Comparison of ENCODE assay signal across 20 cellular contexts in the genomic region with DNA sequence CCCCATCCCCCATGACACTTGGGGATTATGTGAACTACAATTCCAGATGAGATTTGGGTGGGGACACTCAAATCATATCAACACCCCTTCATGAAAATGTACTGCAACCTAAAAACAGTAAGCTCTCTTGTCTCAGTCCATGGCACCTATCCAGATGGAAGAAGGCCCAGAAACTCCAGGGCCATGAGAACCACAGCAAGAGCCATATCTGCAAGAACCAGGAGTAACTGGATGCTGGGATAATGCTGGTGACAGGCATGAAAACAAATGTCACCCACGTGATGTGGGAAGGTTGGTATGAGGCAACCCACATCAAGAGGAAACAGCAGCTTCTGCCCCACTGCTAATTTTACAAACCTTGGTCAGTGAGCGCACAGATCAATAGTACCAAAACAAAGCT.
DNase-seq lines count a peak whose midpoint lies in the region; ATAC-seq lines count a peak whose summit lies in the region.
"Had no signal": no experiment of that assay in that cellular context is flagged by ENCODE, and none has a peak within 500 bp of the region (broad histone marks: within the 10 kb centered on the region; RNA-seq: fewer than 3 reads in every experiment).

No MANE protein-coding gene starts in this region.

- H3K4me3 ChIP-seq in trophoblast cell (ENCODE audit: low read depth, low read length) (no peak overlapping the region), mesendoderm (ENCODE audit: low read length) (no peak overlapping the region)
- H3K4me3 ChIP-seq: GM12878, HAP-1 had no signal

- H3K56ac ChIP-seq in mesendoderm (ENCODE audit: low read length) = no peak overlapping the region

- H3K9me3 ChIP-seq in trophoblast cell (ENCODE audit: insufficient read depth, low read depth, low read length) = peaks cover 2% of the 10 kb centered on the region
- H3K9me3 ChIP-seq: BE2C, HAP-1 had no signal

- H3K9ac ChIP-seq in trophoblast cell (ENCODE audit: low read length) (no peak overlapping the region), mesendoderm (ENCODE audit: low read length) (no peak overlapping the region)

- no peak overlapping the region for H2BK15ac ChIP-seq in mesendoderm (replicated peaks; ENCODE audit: low read depth)

- H3K4me2 ChIP-seq in trophoblast cell (ENCODE audit: low read length) = no peak overlapping the region
- H3K4me2 ChIP-seq in mesendoderm (ENCODE audit: low read length) = no peak overlapping the region

- H2BK120ac ChIP-seq in trophoblast cell (ENCODE audit: insufficient read depth, low read length, poor library complexity) = no peak overlapping the region
- no peak overlapping the region for H2BK120ac ChIP-seq in mesendoderm (ENCODE audit: low read depth, low read length)

- H2AK5ac ChIP-seq in trophoblast cell (ENCODE audit: low read length) (no peak overlapping the region), mesendoderm (ENCODE audit: low read length) (no peak overlapping the region)

- no peak overlapping the region for H4K91ac ChIP-seq in trophoblast cell (ENCODE audit: low read depth, low read length)

- no peak overlapping the region for H4K5ac ChIP-seq in mesendoderm (ENCODE audit: low read length)

- H3K4me1 ChIP-seq in trophoblast cell (ENCODE audit: control insufficient read depth in 1 of 2, insufficient read depth in 2 of 2, low read length in 2 of 2) (no peaks in the 10 kb centered on the region), mesendoderm (ENCODE audit: control insufficient read depth, low read depth, low read length) (peaks cover 6% of the 10 kb centered on the region)
- H3K4me1 ChIP-seq: BE2C, HAP-1 had no signal

- H3K27ac ChIP-seq in trophoblast cell (ENCODE audit: low read depth, low read length) (no peak overlapping the region), mesendoderm (ENCODE audit: low read depth, low read length) (no peak overlapping the region)

- H2AFZ ChIP-seq in trophoblast cell (ENCODE audit: insufficient read depth, low read length, poor library complexity) = no peak overlapping the region

- H4K12ac ChIP-seq in trophoblast cell (ENCODE audit: low read depth, low read length) = no peak overlapping the region

- ATAC-seq in HG03439 (IDR thresholded peaks at IDR 0.05; ENCODE audit: unreplicated experiment) = no peak
- ATAC-seq: GM12878 had no signal

- H3K23ac ChIP-seq in trophoblast cell (ENCODE audit: low read length) (peak overlapping the region; percentile 81), mesendoderm (ENCODE audit: low read length) (no peak overlapping the region)

- H3K18ac ChIP-seq in trophoblast cell (ENCODE audit: low read length) (no peak overlapping the region), mesendoderm (ENCODE audit: low read length) (no peak overlapping the region)

- no peak overlapping the region for H3K14ac ChIP-seq in trophoblast cell (ENCODE audit: low read length)

- H2BK12ac ChIP-seq in trophoblast cell (ENCODE audit: low read length) = no peak overlapping the region

- H3K79me2 ChIP-seq in trophoblast cell (ENCODE audit: control insufficient read depth, insufficient read depth, low read length, poor library complexity) (no peaks in the 10 kb centered on the region), mesendoderm (ENCODE audit: control insufficient read depth, insufficient read depth, low read length) (no peaks in the 10 kb centered on the region)

- H3K27me3 ChIP-seq in trophoblast cell (ENCODE audit: insufficient read depth, low read length) (no peaks in the 10 kb centered on the region), mesendoderm (ENCODE audit: insufficient read depth, low read length, poor library complexity) (no peaks in the 10 kb centered on the region)
- H3K27me3 ChIP-seq: BE2C had no signal

- H4K8ac ChIP-seq in trophoblast cell (ENCODE audit: low read depth, low read length) (no peak overlapping the region), mesendoderm (ENCODE audit: low read depth, low read length) (no peak overlapping the region)

- H3K4ac ChIP-seq in trophoblast cell (ENCODE audit: low read depth, low read length) (no peak overlapping the region), mesendoderm (ENCODE audit: low read depth, low read length) (no peak overlapping the region)

- H2BK5ac ChIP-seq in trophoblast cell (ENCODE audit: low read depth, low read length, poor library complexity) = no peak overlapping the region
- H2BK5ac ChIP-seq in mesendoderm (ENCODE audit: low read length) = no peak overlapping the region

- H3K36me3 ChIP-seq in trophoblast cell (ENCODE audit: control insufficient read depth in 1 of 2, insufficient read depth in 2 of 2, low read length in 2 of 2) (no peaks in the 10 kb centered on the region), mesendoderm (ENCODE audit: control insufficient read depth, insufficient read depth, low read length) (no peaks in the 10 kb centered on the region)
- H3K36me3 ChIP-seq: BE2C, HAP-1 had no signal

- H3K79me1 ChIP-seq in trophoblast cell (ENCODE audit: low read length) (no peaks in the 10 kb centered on the region), mesendoderm (ENCODE audit: low read length) (no peaks in the 10 kb centered on the region)

- WGBS in trophoblast cell (ENCODE audit: extremely low coverage, insufficient coverage, insufficient read length) = no CpG with 5 or more reads among the region's 2 CpGs
- WGBS in mesendoderm (ENCODE audit: extremely low coverage, insufficient coverage, low lambda C conversion rate) = no CpG with 5 or more reads among the region's 2 CpGs

- DNase-seq in H4 (ENCODE audit: low spot score) = peak; percentile 15
- peak; percentile 15 for DNase-seq in M059J (ENCODE audit: low read depth)
- peak; percentile 18 for DNase-seq in SW480 (ENCODE audit: low spot score)
- DNase-seq in trophoblast cell = no peak
- DNase-seq in globus pallidus (ENCODE audit: low spot score) = no peak
- DNase-seq in mesendoderm = no peak
- DNase-seq: ACHN; BE2C; C1 segment of cervical spinal cord; CD4-positive, CD25-positive, alpha-beta regulatory T cell; CD8-positive, alpha-beta memory T cell; COR-L47; DMS 273 treated with DMSO at 0.1 percent for 48 hours; DMS53; DND-41; EL; GOT3 had no signal

Comparison
In these comparisons a context has a peak if more than half of its experiments do, and no peak if none do; other contexts are left out.
1. DNase-seq: peak in H4 (single experiment), M059J (single experiment) and SW480 (single experiment); none in trophoblast cell (0 of 2), globus pallidus (single experiment) and mesendoderm (single experiment).